In the genomic region with DNA sequence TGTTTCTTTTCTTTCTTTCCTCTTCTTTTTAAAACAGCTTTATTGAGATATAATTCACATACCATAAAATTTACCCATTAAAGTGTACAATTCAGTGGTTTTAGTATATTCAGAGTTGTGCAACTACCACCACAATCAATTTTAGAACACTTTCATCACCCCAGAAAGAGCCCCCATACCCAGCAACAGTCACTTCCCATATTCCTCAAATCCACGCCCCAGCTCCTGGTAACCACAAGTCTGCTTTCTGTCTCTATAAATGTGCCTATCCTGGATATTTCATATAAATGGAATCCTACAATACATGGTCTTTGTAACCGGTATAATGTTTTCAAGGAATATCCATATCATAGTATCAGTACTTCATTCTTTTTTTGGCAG, we compare ENCODE assay signal across 11 cellular contexts. TPM values are rescaled to one million over a fixed set of nuclear protein-coding genes. Genes with fewer than 3 reads are reported as not detected.
DNase-seq lines count a peak whose midpoint lies in the region; ATAC-seq and TF ChIP-seq lines count a peak whose summit lies in the region.
"Had no signal": no experiment of that assay in that cellular context is flagged by ENCODE, and none has a peak within 500 bp of the region (broad histone marks: within the 10 kb centered on the region; RNA-seq: fewer than 3 reads in every experiment).

No MANE protein-coding gene starts in this region.

- H3K9ac ChIP-seq in colonic mucosa (ENCODE audit: low read depth in 2 of 2, low read length in 2 of 2), result peak overlapping the region in 1 of 2 donors; percentile 30

- H3K27me3 Mint-ChIP-seq in activated T-cell treated with anti-CD3 and anti-CD28 coated beads, Interleukin-2, amount 50 U/mL, for 4 hours (ENCODE audit: low read depth), result no peaks in the 10 kb centered on the region
- no peaks in the 10 kb centered on the region for H3K27me3 Mint-ChIP-seq in activated B cell treated with CpG ODN at 0.5 μM for 24 hours

- no peaks in the 10 kb centered on the region for H3K9me3 ChIP-seq in left lung
- no peaks in the 10 kb centered on the region for H3K9me3 ChIP-seq in thoracic aorta
- no peaks in the 10 kb centered on the region for H3K9me3 ChIP-seq in colonic mucosa

- no peak for TF ChIP-seq CTCF in activated B cell treated with CpG ODN at 0.5 μM for 24 hours (IDR thresholded peaks at IDR 0.05)
- no peak for TF ChIP-seq CTCF in left lung (IDR thresholded peaks at IDR 0.05)
- TF ChIP-seq CTCF in thoracic aorta (IDR thresholded peaks at IDR 0.05), result no peak
- TF ChIP-seq CTCF in colonic mucosa (IDR thresholded peaks at IDR 0.05), result no peak

- CTCF ChIA-PET in activated B cell treated with CpG ODN at 0.5 μM for 24 hours (lab: Charles Lee), result interaction anchor here (1.0 to 5.4 kb wide), 3 partner anchors 10 to 25 kb away, joined by 3 to 53 read pairs (median 5); no protein-coding TSS in a partner anchor

- peak overlapping the region; percentile 47 for H3K27ac Mint-ChIP-seq in activated B cell treated with CpG ODN at 0.5 μM for 24 hours

- no peak for ATAC-seq in activated T-cell treated with anti-CD3 and anti-CD28 coated beads, Interleukin-2, amount 50 U/mL, for 4 hours
- ATAC-seq in activated B cell treated with CpG ODN at 0.5 μM for 24 hours (ENCODE audit: low read depth), result no peak
- no peak for ATAC-seq in left lung
- no peak for ATAC-seq in thoracic aorta (ENCODE audit: insufficient number of reproducible peaks, low FRiP score, low read depth)
- ATAC-seq in stimulated activated naive CD8-positive, alpha-beta T cell treated with anti-CD3 and anti-CD28 coated beads, Interleukin-15, Interleukin-2, amounts not matched to agents 100 U/mL and 50 U/mL, for 24 hours, result no peak

- H3K27ac ChIP-seq in left lung, result peak overlapping the region; percentile 90 to 100
- H3K27ac ChIP-seq in thoracic aorta, result peak overlapping the region; percentile 60 to 67
- H3K27ac ChIP-seq in colonic mucosa, result no peak overlapping the region

- H3K4me1 ChIP-seq in left lung, result peaks cover 86 to 99% of the 10 kb centered on the region in 2 donors
- peaks cover 91 to 99% of the 10 kb centered on the region in 2 donors for H3K4me1 ChIP-seq in thoracic aorta (ENCODE audit: control insufficient read depth in 1 of 2, low read depth in 2 of 2)
- H3K4me1 ChIP-seq in colonic mucosa, result peaks cover 43% of the 10 kb centered on the region

- H3K27me3 ChIP-seq in left lung (no peaks in the 10 kb centered on the region), thoracic aorta (replicated peaks; ENCODE audit: insufficient read depth) (no peaks in the 10 kb centered on the region), colonic mucosa (no peaks in the 10 kb centered on the region)

- peaks cover 84% of the 10 kb centered on the region for H3K4me1 Mint-ChIP-seq in activated T-cell treated with anti-CD3 and anti-CD28 coated beads, Interleukin-2, amount 50 U/mL, for 4 hours (ENCODE audit: low read depth)
- peaks cover 93% of the 10 kb centered on the region for H3K4me1 Mint-ChIP-seq in activated B cell treated with CpG ODN at 0.5 μM for 24 hours

- peaks cover 0 to 14% of the 10 kb centered on the region in 2 donors for H3K36me3 ChIP-seq in left lung
- H3K36me3 ChIP-seq in thoracic aorta, result no peaks in the 10 kb centered on the region
- H3K36me3 ChIP-seq in colonic mucosa, result no peaks in the 10 kb centered on the region

- H3K36me3 Mint-ChIP-seq in activated T-cell treated with anti-CD3 and anti-CD28 coated beads, Interleukin-2, amount 50 U/mL, for 4 hours (ENCODE audit: insufficient read depth), result peaks cover 16% of the 10 kb centered on the region
- peaks cover 29% of the 10 kb centered on the region for H3K36me3 Mint-ChIP-seq in activated B cell treated with CpG ODN at 0.5 μM for 24 hours (ENCODE audit: low read depth)

- DNase-seq in activated T-cell treated with anti-CD3 and anti-CD28 coated beads, Interleukin-2, amount 50 U/mL, for 4 hours, result no peak
- no peak for DNase-seq in activated T-cell treated with anti-CD3 and anti-CD28 coated beads, Interleukin-2, amount 50 U/mL, for 48 hours
- no peak for DNase-seq in activated B cell treated with CpG ODN at 0.5 μM for 24 hours
- DNase-seq in left lung, result no peak
- no peak for DNase-seq in thoracic aorta (ENCODE audit: low spot score)
- DNase-seq in colonic mucosa, result no peak
- no peak for DNase-seq in globus pallidus (ENCODE audit: low spot score)
- DNase-seq in stimulated activated naive CD8-positive, alpha-beta T cell treated with anti-CD3 and anti-CD28 coated beads, Interleukin-15, Interleukin-2, amounts not matched to agents 100 U/mL and 50 U/mL, for 24 hours, result no peak
- DNase-seq: activated gamma-delta T cell, NCI-H1694 had no signal

- POLR2A ChIA-PET in activated B cell treated with CpG ODN at 0.5 μM for 24 hours (lab: Charles Lee), result interaction anchor here (0.7 to 7.4 kb wide), 4 partner anchors 9 to 45 kb away, joined by 4 to 154 read pairs (median 6); a partner anchor contains a TSS

- H3K4me3 ChIP-seq in left lung (no peak overlapping the region), thoracic aorta (no peak overlapping the region), colonic mucosa (no peak overlapping the region)
- H3K4me3 ChIP-seq: smooth muscle cell had no signal

- intact Hi-C loops in activated B cell treated with CpG ODN at 0.5 μM for 24 hours (cut with micrococcal nuclease), result loop anchor here (10.0 kb wide), 1 partner anchor 574 kb away; no protein-coding TSS in a partner anchor
- intact Hi-C loops in left lung (cut with DNase I), result no loop called here
- intact Hi-C loops in colonic mucosa (cut with DNase I), result no loop called here

- no peaks in the 10 kb centered on the region for H3K9me3 Mint-ChIP-seq in activated T-cell treated with anti-CD3 and anti-CD28 coated beads, Interleukin-2, amount 50 U/mL, for 4 hours
- no peaks in the 10 kb centered on the region for H3K9me3 Mint-ChIP-seq in activated B cell treated with CpG ODN at 0.5 μM for 24 hours

- H3K4me3 Mint-ChIP-seq in activated T-cell treated with anti-CD3 and anti-CD28 coated beads, Interleukin-2, amount 50 U/mL, for 4 hours, result peak overlapping the region; percentile 61
- peak overlapping the region; percentile 13 for H3K4me3 Mint-ChIP-seq in activated B cell treated with CpG ODN at 0.5 μM for 24 hours

RNA-seq across cellular contexts. Expression of a gene that starts 19.4 kb away (rescaled TPM):
- total RNA-seq in activated T-cell treated with anti-CD3 and anti-CD28 coated beads, Interleukin-2, amount 50 U/mL, for 4 hours, result 10 to 100 TPM; 46.5 to 61.9 (median 48.7) TPM
- total RNA-seq in activated B cell treated with CpG ODN at 0.5 μM for 24 hours, result 71.2 and 72.5 TPM in 2 replicates
- 10 to 100 TPM; 54.7 to 62.6 TPM for total RNA-seq in left lung
- total RNA-seq in thoracic aorta, result 10 to 100 TPM; 46.8 to 73.4 TPM
- total RNA-seq in colonic mucosa, result 10 to 100 TPM; 25.6 to 46.7 TPM

RNA-seq across cellular contexts. Expression of a gene that starts 36.2 kb away (rescaled TPM):
- not detected for total RNA-seq in activated T-cell treated with anti-CD3 and anti-CD28 coated beads, Interleukin-2, amount 50 U/mL, for 4 hours
- total RNA-seq in activated B cell treated with CpG ODN at 0.5 μM for 24 hours (not detected in 2 replicates), left lung (1 to 10 TPM; 3.0 to 3.6 TPM), thoracic aorta (1 to 10 TPM in 1 of 2 donors, not detected in 1; 1.5 TPM), colonic mucosa (under 1 TPM; 0.40 to 0.85 TPM)
- total RNA-seq: smooth muscle cell had no signal

RNA-seq across cellular contexts. Expression of a gene that starts 40.7 kb away (rescaled TPM):
- 10 to 100 TPM; 67.3 to 94.0 (median 83.6) TPM for total RNA-seq in activated T-cell treated with anti-CD3 and anti-CD28 coated beads, Interleukin-2, amount 50 U/mL, for 4 hours
- 9.2 and 9.7 TPM in 2 replicates for total RNA-seq in activated B cell treated with CpG ODN at 0.5 μM for 24 hours
- total RNA-seq in left lung, result 10 to 100 TPM; 12.8 to 24.1 TPM
- total RNA-seq in thoracic aorta, result 1 to 10 TPM in 1 of 2 donors, under 1 TPM in 1; 0.71 to 6.8 TPM
- total RNA-seq in colonic mucosa, result 10 to 100 TPM in 1 of 2 donors, 1 to 10 TPM in 1; 8.5 to 40.8 TPM
